Comparison of ENCODE assay signal across 8 cellular contexts in the genomic region with DNA sequence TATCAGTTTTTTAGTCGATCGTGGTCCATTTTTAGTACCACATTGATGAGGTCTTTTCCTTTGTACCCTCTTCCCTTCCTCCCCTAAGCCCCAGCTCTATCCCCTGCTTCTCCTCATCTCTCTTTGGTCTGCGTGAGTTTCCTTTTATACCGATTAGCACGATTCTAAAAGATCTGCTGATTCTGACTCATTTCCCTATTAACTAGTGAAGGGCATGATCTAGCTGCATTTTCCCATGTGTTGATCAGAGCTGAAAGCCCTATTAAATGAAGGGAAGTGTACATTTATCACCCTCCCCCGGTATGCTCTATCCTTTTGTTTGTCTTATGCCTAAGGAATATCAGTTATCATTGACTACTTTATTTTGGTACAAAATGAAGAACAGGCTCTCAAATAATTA.
"Had no signal": no experiment of that assay in that cellular context is flagged by ENCODE, and none has a peak within 500 bp of the region (broad histone marks: within the 10 kb centered on the region; RNA-seq: fewer than 3 reads in every experiment).

No MANE protein-coding gene starts in this region.

- H3K4me3 ChIP-seq: testis, upper lobe of left lung had no signal

- DNase-seq: activated CD4-positive, CD25-positive, alpha-beta regulatory T cell; activated CD8-positive, alpha-beta memory T cell treated with anti-CD3 and anti-CD28 coated beads, Interleukin-2, amount 50 U/mL, for 4 hours; activated gamma-delta T cell; amniotic stem cell; cortex of kidney; effector memory CD8-positive, alpha-beta T cell had no signal
